ENCODE assay signal across 19 cellular contexts in genomic region chr6:71364910-71365542, GRCh38.
A peak's percentile ranks its signal among the peaks of the same experiment; 100 is the strongest.
DNase-seq lines count a peak whose midpoint lies in the region; ATAC-seq, FAIRE-seq and TF ChIP-seq lines count a peak whose summit lies in the region.
"Had no signal": no experiment of that assay in that cellular context is flagged by ENCODE, and none has a peak within 500 bp of the region (broad histone marks: within the 10 kb centered on the region; RNA-seq: fewer than 3 reads in every experiment).

No MANE protein-coding gene starts in this region.

- H3K9ac ChIP-seq in astrocyte (ENCODE audit: low read length) = no peak overlapping the region

- H3K27ac Mint-ChIP-seq in astrocyte (ENCODE audit: unreplicated experiment) = peak overlapping the region; percentile 68
- H3K27ac Mint-ChIP-seq in activated CD4-positive, alpha-beta T cell treated with anti-CD3 and anti-CD28 coated beads for 36 hours = no peak overlapping the region
- H3K27ac Mint-ChIP-seq: CD4-positive, CD25-positive, alpha-beta regulatory T cell had no signal

- no peaks in the 10 kb centered on the region for H3K27me3 ChIP-seq in astrocyte (ENCODE audit: insufficient read depth, low read length)

- no peak for ATAC-seq in HG02970 (IDR thresholded peaks at IDR 0.05; ENCODE audit: low FRiP score, unreplicated experiment)
- ATAC-seq in activated CD4-positive, alpha-beta T cell treated with anti-CD3 and anti-CD28 coated beads for 36 hours = no peak
- ATAC-seq: K562 had no signal

- peaks cover 3% of the 10 kb centered on the region for H3K9me3 Mint-ChIP-seq in astrocyte (ENCODE audit: unreplicated experiment)
- H3K9me3 Mint-ChIP-seq in activated CD4-positive, alpha-beta T cell treated with anti-CD3 and anti-CD28 coated beads for 36 hours (ENCODE audit: low read depth) = no peaks in the 10 kb centered on the region

- intact Hi-C loops in activated CD4-positive, alpha-beta T cell treated with anti-CD3 and anti-CD28 coated beads for 36 hours (cut with DNase I, micrococcal nuclease) = no loop called here

- POLR2A ChIA-PET in activated CD4-positive, alpha-beta T cell treated with anti-CD3 and anti-CD28 coated beads for 36 hours (lab: Charles Lee) = no interaction called here

- FAIRE-seq in astrocyte (lab: Jason Lieb, UNC) (no peak), GM12891 (lab: Jason Lieb, UNC) (no peak)
- FAIRE-seq: GM12878, GM18507, H1, K562 had no signal

- H2AFZ ChIP-seq in astrocyte (ENCODE audit: low read depth, low read length) = no peak overlapping the region
- H2AFZ ChIP-seq: PC-9 had no signal

- DNase-seq in EH (ENCODE audit: low read depth) (peak; percentile 23), LNCaP clone FGC (ENCODE audit: low read depth) (peak; percentile 8), astrocyte (ENCODE audit: low read depth) (peak; percentile 23), myocyte (ENCODE audit: low read depth) (peak; percentile 43), foreskin melanocyte (no peak), GM12891 (ENCODE audit: insufficient read length, low spot score) (no peak)
- DNase-seq in activated CD4-positive, alpha-beta T cell treated with anti-CD3 and anti-CD28 coated beads for 36 hours = no peak
- DNase-seq: AML-193; Caco-2; CD4-positive, CD25-positive, alpha-beta regulatory T cell; NCI-H187 treated with DMSO at 0.1 percent for 48 hours; NCI-H226; NCI-H524 treated with DMSO at 0.1 percent for 48 hours had no signal

- peaks cover 32% of the 10 kb centered on the region for H3K4me1 Mint-ChIP-seq in astrocyte (ENCODE audit: low read depth, unreplicated experiment)
- H3K4me1 Mint-ChIP-seq in activated CD4-positive, alpha-beta T cell treated with anti-CD3 and anti-CD28 coated beads for 36 hours = peaks cover 4% of the 10 kb centered on the region

- CTCF ChIA-PET in activated CD4-positive, alpha-beta T cell treated with anti-CD3 and anti-CD28 coated beads for 36 hours (lab: Charles Lee) = interaction anchor here (0.6 to 1.2 kb wide), 2 partner anchors 11 to 16 kb away, joined by 3 to 4 read pairs; no protein-coding TSS in a partner anchor

- TF ChIP-seq CTCF in LNCaP clone FGC (IDR thresholded peaks at IDR 0.05; ENCODE audit: control insufficient read depth, extremely low read depth, insufficient read depth) (no peak), astrocyte (IDR thresholded peaks at IDR 0.05; ENCODE audit: insufficient read depth, low read depth, low read length) (no peak)

- H3K4me3 Mint-ChIP-seq in astrocyte (ENCODE audit: unreplicated experiment) = no peak overlapping the region
- H3K4me3 Mint-ChIP-seq in activated CD4-positive, alpha-beta T cell treated with anti-CD3 and anti-CD28 coated beads for 36 hours = no peak overlapping the region
- H3K4me3 Mint-ChIP-seq: CD4-positive, CD25-positive, alpha-beta regulatory T cell had no signal

- no peaks in the 10 kb centered on the region for H3K79me2 ChIP-seq in astrocyte (ENCODE audit: insufficient read depth, low read length)

- no peak overlapping the region for H3K4me2 ChIP-seq in astrocyte (ENCODE audit: low read length)

- H3K27me3 Mint-ChIP-seq in astrocyte (ENCODE audit: low read depth, unreplicated experiment) = no peaks in the 10 kb centered on the region
- H3K27me3 Mint-ChIP-seq in activated CD4-positive, alpha-beta T cell treated with anti-CD3 and anti-CD28 coated beads for 36 hours = peaks cover 7% of the 10 kb centered on the region
- H3K27me3 Mint-ChIP-seq: CD4-positive, CD25-positive, alpha-beta regulatory T cell had no signal

- peaks cover 15% of the 10 kb centered on the region for H3K36me3 Mint-ChIP-seq in astrocyte (ENCODE audit: low read depth, unreplicated experiment)
- H3K36me3 Mint-ChIP-seq in activated CD4-positive, alpha-beta T cell treated with anti-CD3 and anti-CD28 coated beads for 36 hours (ENCODE audit: low read depth) = no peaks in the 10 kb centered on the region
- H3K36me3 Mint-ChIP-seq: CD4-positive, CD25-positive, alpha-beta regulatory T cell had no signal

- TF ChIP-seq POLR2A in GM12891 (IDR thresholded peaks at IDR 0.05; ENCODE audit: low read depth, low read length) = no peak

- H3K27ac ChIP-seq in astrocyte (ENCODE audit: low read depth, low read length) = no peak overlapping the region
- H3K27ac ChIP-seq: PC-9 had no signal

- peaks cover 2% of the 10 kb centered on the region for H3K36me3 ChIP-seq in astrocyte (ENCODE audit: insufficient read depth, low read length)

- H3K4me1 ChIP-seq in astrocyte (ENCODE audit: insufficient read depth, low read length) = peaks cover 4% of the 10 kb centered on the region

- H3K4me3 ChIP-seq in LNCaP clone FGC (ENCODE audit: low read depth, low read length) (no peak overlapping the region), astrocyte (ENCODE audit: insufficient read depth, low read depth, low read length) (no peak overlapping the region)
- H3K4me3 ChIP-seq: K562, PC-9 had no signal

- no peaks in the 10 kb centered on the region for H3K9me3 ChIP-seq in astrocyte (ENCODE audit: insufficient read depth, low read depth, low read length)
- H3K9me3 ChIP-seq: Caco-2 had no signal

- no peaks in the 10 kb centered on the region for H4K20me1 ChIP-seq in astrocyte (ENCODE audit: insufficient read depth, low read length)

TF ChIP-seq in GM12891, 5 proteins besides CTCF, POLR2A, EP300 and RAD21:
- TF ChIP-seq SPI1 (IDR thresholded peaks at IDR 0.05; ENCODE audit: low read depth, low read length) (no peak), POU2F2 (IDR thresholded peaks at IDR 0.05; ENCODE audit: low read depth, low read length) (no peak), TAF1 (IDR thresholded peaks at IDR 0.05; ENCODE audit: low read depth, low read length) (no peak), POLR2AphosphoS5 (IDR thresholded peaks at IDR 0.05; ENCODE audit: low read depth, low read length) (no peak), PAX5 (IDR thresholded peaks at IDR 0.05; ENCODE audit: insufficient read depth, low read length, severe bottlenecking) (no peak)

Comparison
In these comparisons a context has a peak if more than half of its experiments do, and no peak if none do; other contexts are left out.
1. DNase-seq: peak in EH (single experiment), LNCaP clone FGC (single experiment), astrocyte (single experiment) and myocyte (single experiment); none in activated CD4-positive, alpha-beta T cell treated with anti-CD3 and anti-CD28 coated beads for 36 hours (single experiment), foreskin melanocyte (single experiment) and GM12891 (single experiment).